1 cellular context compared by ENCODE assay signal in the genomic region with DNA sequence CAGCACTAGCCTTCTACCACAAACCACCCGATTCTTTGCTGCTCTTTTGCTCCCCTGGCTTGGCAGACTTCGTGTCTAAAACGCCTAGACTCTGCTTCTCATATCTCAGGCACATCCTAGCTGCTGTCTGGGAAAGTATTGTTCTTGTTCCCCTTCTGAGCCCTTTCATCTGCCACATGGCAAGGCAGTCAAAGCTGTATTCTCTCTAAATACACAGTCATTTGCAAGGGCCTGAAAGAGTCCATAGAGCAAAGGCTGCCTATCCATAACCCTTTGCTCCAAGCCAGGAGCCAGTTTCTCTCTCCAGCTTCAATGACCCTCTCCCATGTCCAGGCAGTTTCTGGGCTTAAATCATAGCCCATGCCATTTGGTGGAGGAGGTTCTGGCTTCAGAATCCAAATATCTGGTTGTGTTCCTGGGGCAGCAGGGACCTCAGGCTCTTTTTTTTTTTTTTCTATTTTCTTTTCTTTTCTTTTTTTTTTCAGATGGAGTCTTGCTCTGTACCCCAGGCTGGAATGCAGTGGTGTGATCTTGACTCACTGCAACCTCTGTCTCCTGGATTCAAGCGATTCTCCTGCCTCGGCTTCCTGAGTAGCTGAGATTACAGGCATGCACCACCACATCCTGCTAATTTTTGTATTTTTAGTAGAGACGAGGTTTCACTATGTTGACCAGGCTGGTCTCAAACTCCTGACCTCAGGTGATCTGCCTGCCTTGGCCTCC.
TF ChIP-seq lines count a peak whose summit lies in the region.

No MANE protein-coding gene starts in this region.

TF ChIP-seq in endothelial cell of umbilical vein, 7 proteins besides CTCF, POLR2A, EP300 and RAD21:
- TF ChIP-seq, protein P1, sequence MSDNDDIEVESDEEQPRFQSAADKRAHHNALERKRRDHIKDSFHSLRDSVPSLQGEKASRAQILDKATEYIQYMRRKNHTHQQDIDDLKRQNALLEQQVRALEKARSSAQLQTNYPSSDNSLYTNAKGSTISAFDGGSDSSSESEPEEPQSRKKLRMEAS (IDR thresholded peaks at IDR 0.05; ENCODE audit: insufficient read depth, insufficient read length): no peak
- no peak for TF ChIP-seq GATA2 (IDR thresholded peaks at IDR 0.05; ENCODE audit: insufficient read depth, insufficient read length, low read depth, low read length)
- TF ChIP-seq JUN (IDR thresholded peaks at IDR 0.05; ENCODE audit: borderline replicate concordance, insufficient read depth, insufficient read length, low read depth): no peak
- no peak for TF ChIP-seq POLR2AphosphoS5 (IDR thresholded peaks at IDR 0.05; ENCODE audit: insufficient read depth, low read depth, low read length)
- TF ChIP-seq MYC (IDR thresholded peaks at IDR 0.05; ENCODE audit: low read depth, low read length): no peak
- no peak for TF ChIP-seq EZH2 (IDR thresholded peaks at IDR 0.05; ENCODE audit: borderline replicate concordance, low read depth, low read length, severe bottlenecking)
- no peak for TF ChIP-seq FOS (IDR thresholded peaks at IDR 0.05; ENCODE audit: borderline replicate concordance, insufficient read depth, low read length)
